ENCODE assay signal across 6 cellular contexts in genomic region chr6:169702640-169703246, GRCh38. TPM values are rescaled to one million over a fixed set of nuclear protein-coding genes. Genes with fewer than 3 reads are reported as not detected.
A peak's percentile ranks its signal among the peaks of the same experiment; 100 is the strongest.
DNase-seq lines count a peak whose midpoint lies in the region; ATAC-seq and TF ChIP-seq lines count a peak whose summit lies in the region.

No MANE protein-coding gene starts in this region.

- H3K9me2 ChIP-seq in hepatocyte (replicated peaks; ENCODE audit: insufficient read depth) = no peaks in the 10 kb centered on the region

- peak overlapping the region; percentile 96 for H3K27ac ChIP-seq in hepatocyte

- peak; percentile 20 for ATAC-seq in GM18867 (IDR thresholded peaks at IDR 0.05; ENCODE audit: unreplicated experiment)
- ATAC-seq in HG03097 (IDR thresholded peaks at IDR 0.05; ENCODE audit: low FRiP score, unreplicated experiment) = peak; percentile 12
- ATAC-seq in stimulated activated naive CD8-positive, alpha-beta T cell treated with anti-CD3 and anti-CD28 coated beads, Interleukin-15, Interleukin-2, amounts not matched to agents 100 U/mL and 50 U/mL, for 24 hours = peak; percentile 1

- WGBS in hepatocyte (ENCODE audit: low lambda C conversion rate, missing lambda C conversion rate) = 3% methylated on average over 41 of the region's 41 CpGs

- no peaks in the 10 kb centered on the region for H3K9me3 ChIP-seq in hepatocyte (ENCODE audit: low read depth)

- H3K4me2 ChIP-seq in hepatocyte = peak overlapping the region; percentile 96

- peaks cover 11% of the 10 kb centered on the region for H4K20me1 ChIP-seq in hepatocyte (ENCODE audit: insufficient read depth, poor library complexity, severe bottlenecking)

- peak; percentile 60 for DNase-seq in activated CD4-positive, alpha-beta T cell treated with anti-CD3 and anti-CD28 coated beads for 48 hours
- DNase-seq in hepatocyte (ENCODE audit: low spot score) (peak; percentile 53), NCI-H1930 (lab: John Stamatoyannopoulos, UW) (no peak)
- DNase-seq in stimulated activated naive CD8-positive, alpha-beta T cell treated with anti-CD3 and anti-CD28 coated beads, Interleukin-15, Interleukin-2, amounts not matched to agents 100 U/mL and 50 U/mL, for 24 hours = peak; percentile 55

- H3K79me2 ChIP-seq in hepatocyte = peaks cover 64% of the 10 kb centered on the region

- H3K27me3 ChIP-seq in hepatocyte = no peaks in the 10 kb centered on the region

- no peak for TF ChIP-seq CTCF in hepatocyte (IDR thresholded peaks at IDR 0.05; ENCODE audit: poor library complexity)

- H3K4me1 ChIP-seq in hepatocyte (ENCODE audit: insufficient read depth) = peaks cover 29% of the 10 kb centered on the region

- H3K4me3 ChIP-seq in hepatocyte = peak overlapping the region; percentile 70

- peak overlapping the region; percentile 26 for H2AFZ ChIP-seq in hepatocyte

- no peaks in the 10 kb centered on the region for H3K36me3 ChIP-seq in hepatocyte (replicated peaks; ENCODE audit: insufficient read depth, low read depth)

RNA-seq across cellular contexts. Expression of gene C6orf120, which starts 0.8 kb away (rescaled TPM):
- 57.1 and 58.8 TPM in 2 replicates for total RNA-seq in hepatocyte
- 25.6 and 37.9 TPM in 2 replicates for polyA plus RNA-seq in hepatocyte

RNA-seq across cellular contexts. Expression of gene WDR27, which starts 0.9 kb away (rescaled TPM):
- 27.4 and 27.7 TPM in 2 replicates for total RNA-seq in hepatocyte
- polyA plus RNA-seq in hepatocyte = 29.7 and 38.6 TPM in 2 replicates

RNA-seq across cellular contexts. Expression of gene PHF10, which starts 21.6 kb away (rescaled TPM):
- 41.8 and 44.9 TPM in 2 replicates for total RNA-seq in hepatocyte
- polyA plus RNA-seq in hepatocyte = 30.1 and 32.9 TPM in 2 replicates

RNA-seq across cellular contexts. Expression of gene DYNLT2, which starts 48.6 kb away (rescaled TPM):
- total RNA-seq in hepatocyte = 2.9 and 4.0 TPM in 2 replicates
- 3.1 and 4.2 TPM in 2 replicates for polyA plus RNA-seq in hepatocyte

RNA-seq across cellular contexts. Expression of gene ERMARD, which starts 48.7 kb away (rescaled TPM):
- 16.9 and 27.4 TPM in 2 replicates for total RNA-seq in hepatocyte
- polyA plus RNA-seq in hepatocyte = 22.7 and 25.5 TPM in 2 replicates

Comparison
In these comparisons a context has a peak if more than half of its experiments do, and no peak if none do; other contexts are left out.
1. DNase-seq: peak in activated CD4-positive, alpha-beta T cell treated with anti-CD3 and anti-CD28 coated beads for 48 hours (single experiment), hepatocyte (single experiment) and stimulated activated naive CD8-positive, alpha-beta T cell treated with anti-CD3 and anti-CD28 coated beads, Interleukin-15, Interleukin-2, amounts not matched to agents 100 U/mL and 50 U/mL, for 24 hours (single experiment); none in NCI-H1930 (0 of 2).
2. Peak in every context shown above with its lines, with median percentiles within 50 percentile points of each other: ATAC-seq.